ENCODE assay signal across 18 cellular contexts in the genomic region with DNA sequence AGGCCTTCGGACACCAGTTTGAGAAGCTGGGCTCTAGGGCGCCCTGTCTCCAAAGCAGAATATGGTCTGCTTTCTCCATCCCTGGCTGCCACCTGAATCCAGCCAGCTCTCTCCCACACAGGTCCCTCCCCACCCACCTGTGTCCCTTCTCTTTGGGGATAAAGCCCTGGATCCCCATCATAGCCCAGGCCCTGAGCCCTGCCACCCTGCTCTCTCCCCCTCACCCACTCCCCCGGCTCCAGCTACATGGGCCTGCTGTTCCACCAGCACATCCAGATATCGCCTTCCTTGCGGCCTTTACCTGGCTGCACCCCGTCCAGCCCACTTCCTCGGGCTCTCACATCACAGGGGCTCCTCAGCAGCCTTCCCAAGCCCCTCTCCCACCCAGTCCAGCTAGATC. TPM values are rescaled to one million over a fixed set of nuclear protein-coding genes. Genes with fewer than 3 reads are reported as not detected.
A peak's percentile ranks its signal among the peaks of the same experiment; 100 is the strongest.
DNase-seq lines count a peak whose midpoint lies in the region; ATAC-seq and TF ChIP-seq lines count a peak whose summit lies in the region.
"Had no signal": no experiment of that assay in that cellular context is flagged by ENCODE, and none has a peak within 500 bp of the region (broad histone marks: within the 10 kb centered on the region; RNA-seq: fewer than 3 reads in every experiment).

No MANE protein-coding gene starts in this region.

- DNase-seq in activated CD4-positive, alpha-beta T cell treated with anti-CD3 and anti-CD28 coated beads, Interleukin-2, amount 10 ng/mL, durations not matched to agents 7 days and 5 days = no peak
- no peak for DNase-seq in activated CD4-positive, alpha-beta T cell treated with anti-CD3 and anti-CD28 coated beads, Interleukin-2, amount 10 ng/mL, durations not matched to agents 24 days and 14 days
- no peak for DNase-seq in activated CD8-positive, alpha-beta T cell treated with anti-CD3 and anti-CD28 coated beads for 36 hours
- DNase-seq in immature natural killer cell (no peak), DMS153 treated with DMSO at 0.1 percent for 48 hours (lab: John Stamatoyannopoulos, UW; ENCODE audit: unreplicated experiment) (no peak), NCI-H1092 treated with DMSO at 0.1 percent for 48 hours (lab: John Stamatoyannopoulos, UW) (no peak), A673 (ENCODE audit: low spot score) (no peak)
- no peak for DNase-seq in stimulated activated effector memory CD8-positive, alpha-beta T cell treated with anti-CD3 and anti-CD28 coated beads, Interleukin-12 subunit alpha, Interleukin-12 subunit beta, amount 100 ng/mL, for 72 hours (ENCODE audit: low spot score in 2 of 2)
- DNase-seq: 8988T; COR-L47; midbrain; NK-92 treated with Interleukin-12 subunit alpha and Interleukin-12 subunit beta, amount 100 ng/mL, for 24 hours; SIG-M5 had no signal

- H3K9me3 Mint-ChIP-seq in activated CD4-positive, alpha-beta T cell treated with anti-CD3 and anti-CD28 coated beads, Interleukin-2, amount 10 ng/mL, durations not matched to agents 7 days and 5 days = no peaks in the 10 kb centered on the region
- no peaks in the 10 kb centered on the region for H3K9me3 Mint-ChIP-seq in activated CD4-positive, alpha-beta T cell treated with anti-CD3 and anti-CD28 coated beads, Interleukin-2, amount 10 ng/mL, durations not matched to agents 24 days and 14 days
- no peaks in the 10 kb centered on the region for H3K9me3 Mint-ChIP-seq in activated CD8-positive, alpha-beta T cell treated with anti-CD3 and anti-CD28 coated beads for 36 hours
- H3K9me3 Mint-ChIP-seq in immature natural killer cell = no peaks in the 10 kb centered on the region
- H3K9me3 Mint-ChIP-seq in stimulated activated effector memory CD8-positive, alpha-beta T cell treated with anti-CD3 and anti-CD28 coated beads, Interleukin-12 subunit alpha, Interleukin-12 subunit beta, amount 100 ng/mL, for 72 hours = no peaks in the 10 kb centered on the region

- H3K27me3 Mint-ChIP-seq in activated CD4-positive, alpha-beta T cell treated with anti-CD3 and anti-CD28 coated beads, Interleukin-2, amount 10 ng/mL, durations not matched to agents 7 days and 5 days = no peaks in the 10 kb centered on the region
- H3K27me3 Mint-ChIP-seq in activated CD4-positive, alpha-beta T cell treated with anti-CD3 and anti-CD28 coated beads, Interleukin-2, amount 10 ng/mL, durations not matched to agents 24 days and 14 days = no peaks in the 10 kb centered on the region
- H3K27me3 Mint-ChIP-seq in activated CD8-positive, alpha-beta T cell treated with anti-CD3 and anti-CD28 coated beads for 36 hours = no peaks in the 10 kb centered on the region
- H3K27me3 Mint-ChIP-seq in immature natural killer cell (ENCODE audit: low read depth in 3 of 3) = peaks cover 0 to 13% (median 2%) of the 10 kb centered on the region in 3 donors

- no peak overlapping the region for H3K4me3 ChIP-seq in A673 (ENCODE audit: low read depth, low read length, poor library complexity, severe bottlenecking)
- H3K4me3 ChIP-seq: tibial nerve had no signal

- no peak for TF ChIP-seq CTCF in activated CD8-positive, alpha-beta T cell treated with anti-CD3 and anti-CD28 coated beads for 36 hours (IDR thresholded peaks at IDR 0.05)
- TF ChIP-seq CTCF in A673 (conservative IDR thresholded peaks at IDR 0.05; ENCODE audit: low read depth, low read length) = no peak

- peaks cover 67% of the 10 kb centered on the region for H3K4me1 Mint-ChIP-seq in activated CD4-positive, alpha-beta T cell treated with anti-CD3 and anti-CD28 coated beads, Interleukin-2, amount 10 ng/mL, durations not matched to agents 7 days and 5 days
- peaks cover 44% of the 10 kb centered on the region for H3K4me1 Mint-ChIP-seq in activated CD4-positive, alpha-beta T cell treated with anti-CD3 and anti-CD28 coated beads, Interleukin-2, amount 10 ng/mL, durations not matched to agents 24 days and 14 days
- peaks cover 71% of the 10 kb centered on the region for H3K4me1 Mint-ChIP-seq in activated CD8-positive, alpha-beta T cell treated with anti-CD3 and anti-CD28 coated beads for 36 hours (ENCODE audit: low read depth)
- peaks cover 73 to 89% of the 10 kb centered on the region in 2 donors for H3K4me1 Mint-ChIP-seq in immature natural killer cell
- peaks cover 69% of the 10 kb centered on the region for H3K4me1 Mint-ChIP-seq in stimulated activated effector memory CD8-positive, alpha-beta T cell treated with anti-CD3 and anti-CD28 coated beads, Interleukin-12 subunit alpha, Interleukin-12 subunit beta, amount 100 ng/mL, for 72 hours

- no peak overlapping the region for H3K4me3 Mint-ChIP-seq in activated CD4-positive, alpha-beta T cell treated with anti-CD3 and anti-CD28 coated beads, Interleukin-2, amount 10 ng/mL, durations not matched to agents 7 days and 5 days
- H3K4me3 Mint-ChIP-seq in activated CD4-positive, alpha-beta T cell treated with anti-CD3 and anti-CD28 coated beads, Interleukin-2, amount 10 ng/mL, durations not matched to agents 24 days and 14 days = no peak overlapping the region
- no peak overlapping the region for H3K4me3 Mint-ChIP-seq in activated CD8-positive, alpha-beta T cell treated with anti-CD3 and anti-CD28 coated beads for 36 hours
- peak overlapping the region in 2 of 5 donors; percentile 12 to 33 for H3K4me3 Mint-ChIP-seq in immature natural killer cell
- H3K4me3 Mint-ChIP-seq in stimulated activated effector memory CD8-positive, alpha-beta T cell treated with anti-CD3 and anti-CD28 coated beads, Interleukin-12 subunit alpha, Interleukin-12 subunit beta, amount 100 ng/mL, for 72 hours = no peak overlapping the region

- POLR2A ChIA-PET in activated CD4-positive, alpha-beta T cell treated with anti-CD3 and anti-CD28 coated beads, Interleukin-2, amount 10 ng/mL, durations not matched to agents 7 days and 5 days (lab: Charles Lee) = no interaction called here
- POLR2A ChIA-PET in activated CD8-positive, alpha-beta T cell treated with anti-CD3 and anti-CD28 coated beads for 36 hours (lab: Charles Lee) = interaction anchor here (1.2 kb wide), 1 partner anchor 10 kb away, joined by 3 read pairs; no protein-coding TSS in a partner anchor
- POLR2A ChIA-PET in A673 (lab: Charles Lee; ENCODE audit: low non-redundant PET) = no interaction called here

- peak overlapping the region; percentile 6 for H3K27ac Mint-ChIP-seq in activated CD4-positive, alpha-beta T cell treated with anti-CD3 and anti-CD28 coated beads, Interleukin-2, amount 10 ng/mL, durations not matched to agents 7 days and 5 days
- no peak overlapping the region for H3K27ac Mint-ChIP-seq in activated CD4-positive, alpha-beta T cell treated with anti-CD3 and anti-CD28 coated beads, Interleukin-2, amount 10 ng/mL, durations not matched to agents 24 days and 14 days
- H3K27ac Mint-ChIP-seq in activated CD8-positive, alpha-beta T cell treated with anti-CD3 and anti-CD28 coated beads for 36 hours = peak overlapping the region; percentile 14
- peak overlapping the region in 5 of 6 donors; percentile 26 to 81 (median 73) for H3K27ac Mint-ChIP-seq in immature natural killer cell
- peak overlapping the region; percentile 82 for H3K27ac Mint-ChIP-seq in stimulated activated effector memory CD8-positive, alpha-beta T cell treated with anti-CD3 and anti-CD28 coated beads, Interleukin-12 subunit alpha, Interleukin-12 subunit beta, amount 100 ng/mL, for 72 hours

- H3K36me3 ChIP-seq in A673 (ENCODE audit: insufficient read depth, low read length, poor library complexity, severe bottlenecking) = no peaks in the 10 kb centered on the region

- intact Hi-C loops in activated CD4-positive, alpha-beta T cell treated with anti-CD3 and anti-CD28 coated beads, Interleukin-2, amount 10 ng/mL, durations not matched to agents 24 days and 14 days (cut with micrococcal nuclease) = no loop called here
- intact Hi-C loops in activated CD8-positive, alpha-beta T cell treated with anti-CD3 and anti-CD28 coated beads for 36 hours (cut with micrococcal nuclease) = no loop called here
- intact Hi-C loops in A673 (cut with micrococcal nuclease; ENCODE audit: unreplicated experiment) = no loop called here

- no peak overlapping the region for H3K27ac ChIP-seq in A673 (ENCODE audit: low read depth, low read length, poor library complexity, severe bottlenecking)
- H3K27ac ChIP-seq: parathyroid adenoma had no signal

- no peaks in the 10 kb centered on the region for H3K9me3 ChIP-seq in A673 (ENCODE audit: low read depth, low read length, poor library complexity, severe bottlenecking)
- H3K9me3 ChIP-seq: gastroesophageal sphincter, tibial nerve had no signal

- peaks cover 40% of the 10 kb centered on the region for H3K4me1 ChIP-seq in A673 (ENCODE audit: insufficient read depth, low read length, poor library complexity, severe bottlenecking)

- CTCF ChIA-PET in activated CD4-positive, alpha-beta T cell treated with anti-CD3 and anti-CD28 coated beads, Interleukin-2, amount 10 ng/mL, durations not matched to agents 7 days and 5 days (lab: Charles Lee) = interaction anchor here (0.6 kb wide), 1 partner anchor 71 kb away, joined by 3 read pairs; no protein-coding TSS in a partner anchor
- CTCF ChIA-PET in activated CD8-positive, alpha-beta T cell treated with anti-CD3 and anti-CD28 coated beads for 36 hours (lab: Charles Lee) = no interaction called here
- CTCF ChIA-PET in A673 (lab: Charles Lee) = no interaction called here

- no TSS peak for BruUV-seq in A673 (replicated peaks; lab: Mats Ljungman, UMichigan)

- no peak for ATAC-seq in activated CD8-positive, alpha-beta T cell treated with anti-CD3 and anti-CD28 coated beads for 36 hours
- ATAC-seq in stimulated activated effector memory CD8-positive, alpha-beta T cell treated with anti-CD3 and anti-CD28 coated beads, Interleukin-12 subunit alpha, Interleukin-12 subunit beta, amount 100 ng/mL, for 72 hours = no peak
- ATAC-seq: gastroesophageal sphincter, HepG2 had no signal

- H3K36me3 Mint-ChIP-seq in activated CD4-positive, alpha-beta T cell treated with anti-CD3 and anti-CD28 coated beads, Interleukin-2, amount 10 ng/mL, durations not matched to agents 7 days and 5 days (ENCODE audit: low read depth) = no peaks in the 10 kb centered on the region
- peaks cover 9% of the 10 kb centered on the region for H3K36me3 Mint-ChIP-seq in activated CD4-positive, alpha-beta T cell treated with anti-CD3 and anti-CD28 coated beads, Interleukin-2, amount 10 ng/mL, durations not matched to agents 24 days and 14 days (ENCODE audit: low read depth)
- no peaks in the 10 kb centered on the region for H3K36me3 Mint-ChIP-seq in activated CD8-positive, alpha-beta T cell treated with anti-CD3 and anti-CD28 coated beads for 36 hours (ENCODE audit: low read depth)
- peaks cover 0 to 3% (median 0%) of the 10 kb centered on the region in 3 donors for H3K36me3 Mint-ChIP-seq in immature natural killer cell
- H3K36me3 Mint-ChIP-seq in stimulated activated effector memory CD8-positive, alpha-beta T cell treated with anti-CD3 and anti-CD28 coated beads, Interleukin-12 subunit alpha, Interleukin-12 subunit beta, amount 100 ng/mL, for 72 hours = peaks cover 34% of the 10 kb centered on the region

- no peaks in the 10 kb centered on the region for H3K27me3 ChIP-seq in A673 (replicated peaks; ENCODE audit: insufficient read depth, low read depth, low read length, poor library complexity)
- H3K27me3 ChIP-seq: gastroesophageal sphincter, tibial nerve had no signal

RNA-seq across cellular contexts. Expression of gene AKT2, which starts 7.8 kb away (rescaled TPM):
- 100 to 1,000 TPM; 131 to 148 TPM for total RNA-seq in activated CD4-positive, alpha-beta T cell treated with anti-CD3 and anti-CD28 coated beads, Interleukin-2, amount 10 ng/mL, durations not matched to agents 7 days and 5 days
- total RNA-seq in activated CD4-positive, alpha-beta T cell treated with anti-CD3 and anti-CD28 coated beads, Interleukin-2, amount 10 ng/mL, durations not matched to agents 24 days and 14 days = 160 and 163 TPM in 2 replicates
- 100 to 1,000 TPM; 139 to 144 TPM for total RNA-seq in activated CD8-positive, alpha-beta T cell treated with anti-CD3 and anti-CD28 coated beads for 36 hours
- polyA plus RNA-seq in immature natural killer cell = 10 to 100 TPM; 32.7 to 47.6 (median 34.4) TPM
- total RNA-seq in A673 (2021) = 146 and 151 TPM in 2 replicates

RNA-seq across cellular contexts. Expression of gene CCNP, which starts 50.9 kb away (rescaled TPM):
- total RNA-seq in activated CD4-positive, alpha-beta T cell treated with anti-CD3 and anti-CD28 coated beads, Interleukin-2, amount 10 ng/mL, durations not matched to agents 7 days and 5 days = under 1 TPM; 0.27 to 0.35 TPM
- total RNA-seq in activated CD4-positive, alpha-beta T cell treated with anti-CD3 and anti-CD28 coated beads, Interleukin-2, amount 10 ng/mL, durations not matched to agents 24 days and 14 days = 0.19 and 0.28 TPM in 2 replicates
- not detected for total RNA-seq in activated CD8-positive, alpha-beta T cell treated with anti-CD3 and anti-CD28 coated beads for 36 hours
- not detected for polyA plus RNA-seq in immature natural killer cell
- 0.45 TPM in 1 of 2 replicates, not detected in the other for total RNA-seq in A673 (2021)
- total RNA-seq: bronchial epithelial cell had no signal

RNA-seq across cellular contexts. Expression of gene TTC9B, which starts 59.2 kb away (rescaled TPM):
- not detected for total RNA-seq in activated CD4-positive, alpha-beta T cell treated with anti-CD3 and anti-CD28 coated beads, Interleukin-2, amount 10 ng/mL, durations not matched to agents 7 days and 5 days
- not detected in 2 replicates for total RNA-seq in activated CD4-positive, alpha-beta T cell treated with anti-CD3 and anti-CD28 coated beads, Interleukin-2, amount 10 ng/mL, durations not matched to agents 24 days and 14 days
- not detected for total RNA-seq in activated CD8-positive, alpha-beta T cell treated with anti-CD3 and anti-CD28 coated beads for 36 hours
- polyA plus RNA-seq in immature natural killer cell = not detected
- total RNA-seq in A673 (2021) = not detected in 2 replicates
- total RNA-seq: bronchial epithelial cell, gastroesophageal sphincter, HepG2 had no signal
- polyA plus RNA-seq: HepG2 had no signal
